Comparison of ENCODE assay signal across 1 cellular context in the genomic region with DNA sequence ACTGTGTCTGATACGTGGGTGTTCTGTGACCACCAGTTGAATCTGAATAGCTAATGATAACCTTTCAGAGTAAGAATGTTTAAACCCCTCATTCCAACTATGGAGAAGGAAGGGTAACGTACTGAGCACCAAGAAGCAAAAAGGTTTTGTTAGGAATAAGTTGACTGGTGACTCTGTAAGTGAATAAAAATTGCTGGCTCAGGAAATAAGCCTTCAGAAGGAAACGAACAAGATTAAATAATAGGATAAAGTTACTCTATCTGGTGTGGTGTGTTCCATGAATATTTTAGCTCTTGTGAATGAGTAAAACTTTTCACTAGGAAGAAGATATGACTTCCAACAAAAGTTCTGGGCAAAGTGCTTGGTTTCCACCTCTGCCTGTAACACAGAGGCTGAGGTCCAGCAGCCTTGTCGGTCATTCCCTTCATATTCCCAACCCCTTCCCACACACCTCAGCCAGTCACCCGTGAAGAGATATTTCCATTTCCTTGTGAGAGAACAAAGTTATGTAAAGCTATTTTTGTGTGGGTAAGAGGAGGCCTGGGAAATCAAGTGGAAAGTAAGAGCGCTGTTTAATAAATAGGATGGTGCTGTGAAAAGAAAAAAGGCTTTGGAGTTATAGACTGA.
TF ChIP-seq lines count a peak whose summit lies in the region.

No MANE protein-coding gene starts in this region.

TF ChIP-seq in HepG2, 621 proteins besides CTCF, POLR2A, EP300 and RAD21:
- TF ChIP-seq ZFYVE20 (CRISPR knock-in tag; IDR thresholded peaks at IDR 0.05; ENCODE audit: borderline replicate concordance, low read depth) (no peak), MAFK (conservative IDR thresholded peaks at IDR 0.05 in 1 of 2, IDR thresholded peaks at IDR 0.05 in 1 of 2; ENCODE audit: low read length in 2 of 2) (peak in 1 of 2 experiments; percentile 51; a peak in 2 of 4 replicates), STAT5B (CRISPR knock-in tag; IDR thresholded peaks at IDR 0.05) (no peak), MAFF (IDR thresholded peaks at IDR 0.05; ENCODE audit: low read depth, low read length) (0 out of 2 replicates have a peak, but pooled peaks have one; percentile 7)
